14 cellular contexts compared by ENCODE assay signal in the genomic region with DNA sequence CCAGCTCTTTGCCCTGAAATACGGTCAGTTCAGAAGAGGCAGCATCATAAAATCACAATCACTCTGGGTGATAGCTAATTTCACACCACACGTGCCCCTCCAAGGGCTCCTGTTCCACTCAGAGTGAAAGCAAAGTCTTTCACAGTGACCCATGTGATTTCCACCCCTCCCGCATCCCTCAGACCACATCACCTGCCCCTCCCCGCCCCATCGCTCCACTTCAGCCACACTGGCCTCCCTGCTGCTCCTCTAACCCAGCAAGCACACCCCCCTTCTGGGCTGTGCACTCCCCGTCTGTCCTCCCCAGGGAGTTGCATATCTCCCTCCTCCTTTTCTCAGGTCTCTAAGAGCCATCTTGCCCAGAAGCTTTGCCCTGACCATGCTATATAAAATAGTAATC.
A peak's percentile ranks its signal among the peaks of the same experiment; 100 is the strongest.
DNase-seq lines count a peak whose midpoint lies in the region; ATAC-seq lines count a peak whose summit lies in the region.
"Had no signal": no experiment of that assay in that cellular context is flagged by ENCODE, and none has a peak within 500 bp of the region (broad histone marks: within the 10 kb centered on the region; RNA-seq: fewer than 3 reads in every experiment).

No MANE protein-coding gene starts in this region.

- H3K4me1 Mint-ChIP-seq in activated CD8-positive, alpha-beta T cell treated with anti-CD3 and anti-CD28 coated beads, Interleukin-2, amount 10 ng/mL, durations not matched to agents 7 days and 5 days (ENCODE audit: low read depth), result peaks cover 7% of the 10 kb centered on the region

- POLR2A ChIA-PET in activated CD8-positive, alpha-beta T cell treated with anti-CD3 and anti-CD28 coated beads, Interleukin-2, amount 10 ng/mL, durations not matched to agents 7 days and 5 days (lab: Charles Lee), result no interaction called here

- ATAC-seq in HG02610 (IDR thresholded peaks at IDR 0.05; ENCODE audit: unreplicated experiment), result peak; percentile 64
- peak; percentile 50 for ATAC-seq in HG03565 (IDR thresholded peaks at IDR 0.05; ENCODE audit: unreplicated experiment)
- ATAC-seq in activated CD8-positive, alpha-beta T cell treated with anti-CD3 and anti-CD28 coated beads, Interleukin-2, amount 10 ng/mL, durations not matched to agents 7 days and 5 days, result no peak
- ATAC-seq: Panc1 had no signal

- H3K27me3 Mint-ChIP-seq in activated CD8-positive, alpha-beta T cell treated with anti-CD3 and anti-CD28 coated beads, Interleukin-2, amount 10 ng/mL, durations not matched to agents 7 days and 5 days (ENCODE audit: low read depth), result peaks cover 7% of the 10 kb centered on the region

- no peaks in the 10 kb centered on the region for H3K36me3 Mint-ChIP-seq in activated CD8-positive, alpha-beta T cell treated with anti-CD3 and anti-CD28 coated beads, Interleukin-2, amount 10 ng/mL, durations not matched to agents 7 days and 5 days (ENCODE audit: low read depth)

- CTCF ChIA-PET in activated CD8-positive, alpha-beta T cell treated with anti-CD3 and anti-CD28 coated beads, Interleukin-2, amount 10 ng/mL, durations not matched to agents 7 days and 5 days (lab: Charles Lee), result no interaction called here

- no peak overlapping the region for H3K4me3 Mint-ChIP-seq in activated CD8-positive, alpha-beta T cell treated with anti-CD3 and anti-CD28 coated beads, Interleukin-2, amount 10 ng/mL, durations not matched to agents 7 days and 5 days

- H3K27ac ChIP-seq in caudate nucleus (ENCODE audit: low read depth, low read length), result no peak overlapping the region
- H3K27ac ChIP-seq: KMS-11 had no signal

- no peak overlapping the region for H3K27ac Mint-ChIP-seq in activated CD8-positive, alpha-beta T cell treated with anti-CD3 and anti-CD28 coated beads, Interleukin-2, amount 10 ng/mL, durations not matched to agents 7 days and 5 days

- DNase-seq in NCI-H524 (lab: John Stamatoyannopoulos, UW) (peak; percentile 41 to 68), NCI-H524 treated with DMSO at 0.1 percent for 48 hours (lab: John Stamatoyannopoulos, UW) (no peak), NCI-H2227 treated with DMSO at 0.1 percent for 48 hours (lab: John Stamatoyannopoulos, UW) (no peak), caudate nucleus (lab: John Stamatoyannopoulos, UW) (no peak), NCI-H345 treated with DMSO at 0.1 percent for 48 hours (lab: John Stamatoyannopoulos, UW; ENCODE audit: unreplicated experiment) (no peak)
- no peak for DNase-seq in activated CD8-positive, alpha-beta T cell treated with anti-CD3 and anti-CD28 coated beads, Interleukin-2, amount 10 ng/mL, durations not matched to agents 7 days and 5 days
- DNase-seq: effector memory CD4-positive, alpha-beta T cell; NCI-H2081 treated with DMSO at 0.1 percent for 48 hours; psoas muscle; stimulated activated CD4-positive, alpha-beta T cell treated with anti-CD3 and anti-CD28 coated beads, Interleukin-2, amount 100 ng/mL, for 48 hours had no signal

- no peaks in the 10 kb centered on the region for H3K9me3 Mint-ChIP-seq in activated CD8-positive, alpha-beta T cell treated with anti-CD3 and anti-CD28 coated beads, Interleukin-2, amount 10 ng/mL, durations not matched to agents 7 days and 5 days (ENCODE audit: insufficient read depth)

Comparison
In these comparisons a context has a peak if more than half of its experiments do, and no peak if none do; other contexts are left out.
1. DNase-seq: peak in NCI-H524 (2 of 2); none in NCI-H524 treated with DMSO at 0.1 percent for 48 hours (single experiment), activated CD8-positive, alpha-beta T cell treated with anti-CD3 and anti-CD28 coated beads, Interleukin-2, amount 10 ng/mL, durations not matched to agents 7 days and 5 days (single experiment), NCI-H2227 treated with DMSO at 0.1 percent for 48 hours (single experiment), caudate nucleus (0 of 61) and NCI-H345 treated with DMSO at 0.1 percent for 48 hours (single experiment).